Comparison of ENCODE assay signal across 25 cellular contexts in the genomic region with DNA sequence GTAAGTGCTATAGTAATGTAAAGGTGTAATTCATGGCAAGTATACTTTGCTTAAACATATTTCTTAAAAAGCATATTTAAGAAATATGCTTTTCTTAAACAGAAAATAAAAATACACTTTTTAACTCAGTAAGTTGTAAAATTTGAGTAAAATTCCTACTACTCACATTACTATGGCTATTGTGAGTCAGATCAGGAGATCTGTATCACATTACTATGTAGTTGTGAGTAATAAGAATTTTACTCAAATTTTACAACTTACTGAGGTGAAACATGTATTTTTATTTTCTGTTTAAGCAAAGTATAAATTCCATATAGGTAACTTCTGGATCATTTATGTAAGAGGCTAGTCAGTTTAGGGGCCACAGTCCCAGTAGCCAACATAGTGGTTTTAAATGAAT. TPM values are rescaled to one million over a fixed set of nuclear protein-coding genes. Genes with fewer than 3 reads are reported as not detected.
DNase-seq lines count a peak whose midpoint lies in the region; ATAC-seq and TF ChIP-seq lines count a peak whose summit lies in the region.
"Had no signal": no experiment of that assay in that cellular context is flagged by ENCODE, and none has a peak within 500 bp of the region (broad histone marks: within the 10 kb centered on the region; RNA-seq: fewer than 3 reads in every experiment).

No MANE protein-coding gene starts in this region.

- H3K27ac ChIP-seq in OCI-LY3 (ENCODE audit: low read length) (no peak overlapping the region), epithelial cell of prostate (peak overlapping the region; percentile 99)
- H3K27ac ChIP-seq: left ventricle myocardium inferior, right lobe of liver had no signal

- no peaks in the 10 kb centered on the region for H3K9me3 ChIP-seq in OCI-LY3 (ENCODE audit: insufficient read depth, low read length)
- H3K9me3 ChIP-seq: left ventricle myocardium inferior had no signal

- no peak overlapping the region for H3K4me3 Mint-ChIP-seq in stimulated activated naive CD8-positive, alpha-beta T cell treated with anti-CD3 and anti-CD28 coated beads, Interleukin-15, amount 100 ng/mL, for 72 hours
- H3K4me3 Mint-ChIP-seq: CD14-positive monocyte; central memory CD8-positive, alpha-beta T cell; nephron progenitor cell had no signal

- H3K4me3 ChIP-seq in OCI-LY3 (ENCODE audit: low read length) = no peak overlapping the region
- H3K4me3 ChIP-seq: left ventricle myocardium inferior, right lobe of liver had no signal

- no peak overlapping the region for H2AFZ ChIP-seq in OCI-LY3 (ENCODE audit: low read depth, low read length)

- H3K4me1 Mint-ChIP-seq in stimulated activated naive CD8-positive, alpha-beta T cell treated with anti-CD3 and anti-CD28 coated beads, Interleukin-15, amount 100 ng/mL, for 72 hours = peaks cover 37% of the 10 kb centered on the region

- H3K27me3 ChIP-seq in OCI-LY3 (ENCODE audit: low read depth, low read length) = no peaks in the 10 kb centered on the region
- H3K27me3 ChIP-seq: right lobe of liver had no signal

- H3K36me3 ChIP-seq in OCI-LY3 (replicated peaks; ENCODE audit: low read depth, low read length) = no peaks in the 10 kb centered on the region
- H3K36me3 ChIP-seq: left ventricle myocardium inferior, right lobe of liver had no signal

- H3K4me1 ChIP-seq in OCI-LY3 (ENCODE audit: low read length) = peaks cover 13% of the 10 kb centered on the region
- H3K4me1 ChIP-seq: left ventricle myocardium inferior, right lobe of liver had no signal

- DNase-seq in activated naive CD4-positive, alpha-beta T cell treated with anti-CD3 and anti-CD28 coated beads, Interleukin-2, amount 50 U/mL, for 72 hours (ENCODE audit: low spot score in 2 of 2) = no peak
- no peak for DNase-seq in activated naive CD4-positive, alpha-beta T cell (lab: John Stamatoyannopoulos, UW)
- DNase-seq in epithelial cell of prostate (ENCODE audit: low read depth, low spot score) (no peak), amygdala (lab: John Stamatoyannopoulos, UW) (no peak)
- no peak for DNase-seq in stimulated activated naive CD8-positive, alpha-beta T cell treated with anti-CD3 and anti-CD28 coated beads, Interleukin-15, amount 100 ng/mL, for 72 hours
- DNase-seq in activated CD8-positive, alpha-beta memory T cell treated with anti-CD3 and anti-CD28 coated beads, Interleukin-2, amount 50 U/mL, for 48 hours = no peak
- DNase-seq: activated CD4-positive, alpha-beta T cell treated with anti-CD3 and anti-CD28 coated beads, Interleukin-2, amount 50 U/mL, for 48 hours; activated effector memory CD4-positive, alpha-beta T cell treated with Interleukin-2 at 50 U/mL for 16 hours; anterior cingulate cortex; glutamatergic neuron; KG1; left ventricle myocardium inferior; NCI-H1048; NCI-H187 treated with DMSO at 0.1 percent for 48 hours; nephron progenitor cell; right lobe of liver; SIG-M5 had no signal

- TF ChIP-seq CTCF in OCI-LY3 (IDR thresholded peaks at IDR 0.05; ENCODE audit: low read depth, low read length) = no peak

- peaks cover 0 to 10% of the 10 kb centered on the region in 2 donors for H3K36me3 Mint-ChIP-seq in activated naive CD4-positive, alpha-beta T cell treated with anti-CD3 and anti-CD28 coated beads, Interleukin-2, amount 50 U/mL, for 72 hours
- H3K36me3 Mint-ChIP-seq: CD14-positive monocyte had no signal

- no peaks in the 10 kb centered on the region for H4K20me1 ChIP-seq in OCI-LY3 (ENCODE audit: insufficient read depth, low read length)

- no peaks in the 10 kb centered on the region for H3K9me3 Mint-ChIP-seq in activated naive CD4-positive, alpha-beta T cell treated with anti-CD3 and anti-CD28 coated beads, Interleukin-2, amount 50 U/mL, for 72 hours
- no peaks in the 10 kb centered on the region for H3K9me3 Mint-ChIP-seq in stimulated activated naive CD8-positive, alpha-beta T cell treated with anti-CD3 and anti-CD28 coated beads, Interleukin-15, amount 100 ng/mL, for 72 hours
- H3K9me3 Mint-ChIP-seq: CD14-positive monocyte; central memory CD8-positive, alpha-beta T cell; nephron progenitor cell had no signal

- H3K79me2 ChIP-seq in OCI-LY3 (ENCODE audit: low read length) = no peaks in the 10 kb centered on the region

- ATAC-seq in activated naive CD4-positive, alpha-beta T cell treated with anti-CD3 and anti-CD28 coated beads, Interleukin-2, amount 50 U/mL, for 72 hours = peak; percentile 38 to 73
- ATAC-seq in stimulated activated naive CD8-positive, alpha-beta T cell treated with anti-CD3 and anti-CD28 coated beads, Interleukin-15, amount 100 ng/mL, for 72 hours = peak; percentile 19
- no peak for ATAC-seq in HG02970 (IDR thresholded peaks at IDR 0.05; ENCODE audit: low FRiP score, unreplicated experiment)
- ATAC-seq: right lobe of liver had no signal

- peak overlapping the region; percentile 75 to 76 for H3K27ac Mint-ChIP-seq in activated naive CD4-positive, alpha-beta T cell treated with anti-CD3 and anti-CD28 coated beads, Interleukin-2, amount 50 U/mL, for 72 hours
- H3K27ac Mint-ChIP-seq in stimulated activated naive CD8-positive, alpha-beta T cell treated with anti-CD3 and anti-CD28 coated beads, Interleukin-15, amount 100 ng/mL, for 72 hours = peak overlapping the region in 1 of 2 donors; percentile 1
- H3K27ac Mint-ChIP-seq: CD14-positive monocyte, nephron progenitor cell had no signal

- no peak overlapping the region for H3K9ac ChIP-seq in OCI-LY3 (ENCODE audit: low read length)

- H3K4me2 ChIP-seq in OCI-LY3 (ENCODE audit: low read length) = peak overlapping the region; percentile 6

- H3K27me3 Mint-ChIP-seq in stimulated activated naive CD8-positive, alpha-beta T cell treated with anti-CD3 and anti-CD28 coated beads, Interleukin-15, amount 100 ng/mL, for 72 hours = peaks cover 6% of the 10 kb centered on the region

RNA-seq across cellular contexts. Expression of a gene that starts 8.5 kb away (rescaled TPM):
- 1 to 10 TPM in 1 of 2 donors, under 1 TPM in 1; 0.97 to 1.3 TPM for total RNA-seq in activated naive CD4-positive, alpha-beta T cell treated with anti-CD3 and anti-CD28 coated beads, Interleukin-2, amount 50 U/mL, for 72 hours
- total RNA-seq: left ventricle myocardium inferior, mononuclear cell, OCI-LY7, right lobe of liver had no signal

RNA-seq across cellular contexts. Expression of a gene that starts 21.3 kb away (rescaled TPM):
- total RNA-seq in activated naive CD4-positive, alpha-beta T cell treated with anti-CD3 and anti-CD28 coated beads, Interleukin-2, amount 50 U/mL, for 72 hours = not detected
- total RNA-seq: G401; OCI-LY7; T-helper 1 cell treated with Interleukin-12 subunit alpha and Interleukin-12 subunit beta and Interleukin-4 antibody, amounts not matched to agents 30 ng/mL and 1 ng/mL, for 36 hours had no signal

RNA-seq across cellular contexts. Expression of a gene that starts 29.7 kb away (rescaled TPM):
- under 1 TPM; 0.14 to 0.68 TPM for total RNA-seq in activated naive CD4-positive, alpha-beta T cell treated with anti-CD3 and anti-CD28 coated beads, Interleukin-2, amount 50 U/mL, for 72 hours
- total RNA-seq: G401, OCI-LY7 had no signal
